In the genomic region with DNA sequence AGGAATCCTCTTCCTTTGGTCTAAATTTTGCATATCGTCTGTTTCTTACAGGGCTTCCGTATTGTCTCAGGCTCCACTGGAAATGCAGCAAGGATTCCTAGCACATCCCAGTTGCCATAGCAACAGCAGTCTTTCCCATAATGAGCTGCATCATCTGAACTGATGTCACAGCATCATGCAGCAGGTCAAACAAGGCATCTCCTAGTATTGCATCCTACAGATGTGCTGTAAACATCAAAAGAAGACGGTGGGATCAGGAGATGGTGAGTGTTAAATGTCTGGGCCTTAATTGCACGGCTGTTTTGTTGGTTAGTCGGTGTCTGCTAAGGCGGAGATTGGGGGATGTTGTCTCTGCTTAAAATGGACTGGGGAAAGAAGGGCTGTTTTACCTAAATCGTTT, we compare ENCODE assay signal across 11 cellular contexts. TPM values are rescaled to one million over a fixed set of nuclear protein-coding genes. Genes with fewer than 3 reads are reported as not detected.
DNase-seq lines count a peak whose midpoint lies in the region; ATAC-seq and TF ChIP-seq lines count a peak whose summit lies in the region.
"Had no signal": no experiment of that assay in that cellular context is flagged by ENCODE, and none has a peak within 500 bp of the region (broad histone marks: within the 10 kb centered on the region; RNA-seq: fewer than 3 reads in every experiment).

A gene with protein sequence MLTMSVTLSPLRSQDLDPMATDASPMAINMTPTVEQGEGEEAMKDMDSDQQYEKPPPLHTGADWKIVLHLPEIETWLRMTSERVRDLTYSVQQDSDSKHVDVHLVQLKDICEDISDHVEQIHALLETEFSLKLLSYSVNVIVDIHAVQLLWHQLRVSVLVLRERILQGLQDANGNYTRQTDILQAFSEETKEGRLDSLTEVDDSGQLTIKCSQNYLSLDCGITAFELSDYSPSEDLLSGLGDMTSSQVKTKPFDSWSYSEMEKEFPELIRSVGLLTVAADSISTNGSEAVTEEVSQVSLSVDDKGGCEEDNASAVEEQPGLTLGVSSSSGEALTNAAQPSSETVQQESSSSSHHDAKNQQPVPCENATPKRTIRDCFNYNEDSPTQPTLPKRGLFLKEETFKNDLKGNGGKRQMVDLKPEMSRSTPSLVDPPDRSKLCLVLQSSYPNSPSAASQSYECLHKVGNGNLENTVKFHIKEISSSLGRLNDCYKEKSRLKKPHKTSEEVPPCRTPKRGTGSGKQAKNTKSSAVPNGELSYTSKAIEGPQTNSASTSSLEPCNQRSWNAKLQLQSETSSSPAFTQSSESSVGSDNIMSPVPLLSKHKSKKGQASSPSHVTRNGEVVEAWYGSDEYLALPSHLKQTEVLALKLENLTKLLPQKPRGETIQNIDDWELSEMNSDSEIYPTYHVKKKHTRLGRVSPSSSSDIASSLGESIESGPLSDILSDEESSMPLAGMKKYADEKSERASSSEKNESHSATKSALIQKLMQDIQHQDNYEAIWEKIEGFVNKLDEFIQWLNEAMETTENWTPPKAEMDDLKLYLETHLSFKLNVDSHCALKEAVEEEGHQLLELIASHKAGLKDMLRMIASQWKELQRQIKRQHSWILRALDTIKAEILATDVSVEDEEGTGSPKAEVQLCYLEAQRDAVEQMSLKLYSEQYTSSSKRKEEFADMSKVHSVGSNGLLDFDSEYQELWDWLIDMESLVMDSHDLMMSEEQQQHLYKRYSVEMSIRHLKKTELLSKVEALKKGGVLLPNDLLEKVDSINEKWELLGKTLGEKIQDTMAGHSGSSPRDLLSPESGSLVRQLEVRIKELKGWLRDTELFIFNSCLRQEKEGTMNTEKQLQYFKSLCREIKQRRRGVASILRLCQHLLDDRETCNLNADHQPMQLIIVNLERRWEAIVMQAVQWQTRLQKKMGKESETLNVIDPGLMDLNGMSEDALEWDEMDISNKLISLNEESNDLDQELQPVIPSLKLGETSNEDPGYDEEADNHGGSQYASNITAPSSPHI (N-terminal part only) (plus strand): TSS at position 153 of the 400 bp plus-strand sequence. CDS start 104,196 bp downstream, outside the sequence.

- H3K4me3 ChIP-seq in GM23338 (no peak within 1 kb of the TSS), parathyroid adenoma (ENCODE audit: low read depth, low read length) (no peak within 1 kb of the TSS), prostate gland (no peak within 1 kb of the TSS)

- H3K4me3 Mint-ChIP-seq in GM23338: no peak within 1 kb of the TSS
- H3K4me3 Mint-ChIP-seq: CD4-positive, CD25-positive, alpha-beta regulatory T cell had no signal

- peaks cover 7% of the 10 kb centered on the region; the same call in 2 of the 3 replicates for H3K4me1 Mint-ChIP-seq in GM23338
- H3K4me1 Mint-ChIP-seq: CD4-positive, CD25-positive, alpha-beta regulatory T cell had no signal

- H3K27me3 Mint-ChIP-seq in GM23338 (ENCODE audit: insufficient read depth, low read depth, poor library complexity): peaks cover 3% of the 10 kb centered on the region
- H3K27me3 Mint-ChIP-seq: CD4-positive, CD25-positive, alpha-beta regulatory T cell had no signal

- no peaks in the 10 kb centered on the region for H3K36me3 Mint-ChIP-seq in GM23338 (ENCODE audit: low read depth)
- H3K36me3 Mint-ChIP-seq: CD4-positive, CD25-positive, alpha-beta regulatory T cell had no signal

- H3K9ac ChIP-seq in parathyroid adenoma: no peak within 1 kb of the TSS

- no peak for TF ChIP-seq POLR2A in prostate gland (IDR thresholded peaks at IDR 0.05)

- intact Hi-C loops in cardiac septum (cut with DNase I): no loop called here
- intact Hi-C loops in prostate gland (cut with DNase I): no loop called here

- DNase-seq in GM23338 (ENCODE audit: low spot score): peak; percentile 50
- DNase-seq in SHP77 (lab: John Stamatoyannopoulos, UW): peak; percentile 53 to 74
- no peak for DNase-seq in cardiac septum (ENCODE audit: low spot score)
- DNase-seq in central memory CD4-positive, alpha-beta T cell: no peak
- no peak for DNase-seq in ecto neural progenitor cell (ENCODE audit: low spot score)
- no peak for DNase-seq in mesenteric fat pad (ENCODE audit: low spot score)
- DNase-seq in prostate gland (ENCODE audit: low spot score): no peak
- DNase-seq: CD4-positive, CD25-positive, alpha-beta regulatory T cell; NK-92 treated with Interleukin-12 subunit alpha and Interleukin-12 subunit beta, amount 100 ng/mL, for 24 hours; T1000 had no signal

- H3K27me3 ChIP-seq in GM23338 (ENCODE audit: insufficient read depth): no peaks in the 10 kb centered on the region
- H3K27me3 ChIP-seq in parathyroid adenoma (ENCODE audit: control insufficient read depth, insufficient read depth, low read length): no peaks in the 10 kb centered on the region
- no peaks in the 10 kb centered on the region for H3K27me3 ChIP-seq in prostate gland (replicated peaks; ENCODE audit: insufficient read depth)

- no peak within 1 kb of the TSS for H2AFZ ChIP-seq in GM23338
- H2AFZ ChIP-seq in parathyroid adenoma: peak within 1 kb of the TSS; percentile 51

- no peaks in the 10 kb centered on the region for H3F3A ChIP-seq in GM23338 (replicated peaks; ENCODE audit: low read depth)

- no peaks in the 10 kb centered on the region for H3K79me2 ChIP-seq in GM23338 (replicated peaks; ENCODE audit: insufficient read depth)
- no peaks in the 10 kb centered on the region for H3K79me2 ChIP-seq in parathyroid adenoma

- ATAC-seq in GM23338: no peak; the same call in 2 of the 3 replicates

- H3K9me2 ChIP-seq in GM23338 (ENCODE audit: insufficient read depth): peaks cover 3% of the 10 kb centered on the region; the same call in 1 of the 2 replicates

- 79% methylated on average over 7 of the region's 7 CpGs for WGBS in prostate gland

- H3K27ac ChIP-seq in GM23338 (ENCODE audit: low read depth) (no peak within 1 kb of the TSS), parathyroid adenoma (peak within 1 kb of the TSS; percentile 31), prostate gland (no peak within 1 kb of the TSS)

- peaks cover 10% of the 10 kb centered on the region; the same call in 1 of the 2 replicates for H3K4me1 ChIP-seq in GM23338 (ENCODE audit: insufficient read depth)
- H3K4me1 ChIP-seq in parathyroid adenoma: peaks cover 4% of the 10 kb centered on the region
- no peaks in the 10 kb centered on the region for H3K4me1 ChIP-seq in prostate gland (replicated peaks)

- no peaks in the 10 kb centered on the region for H3K36me3 ChIP-seq in GM23338 (ENCODE audit: insufficient read depth)
- no peaks in the 10 kb centered on the region for H3K36me3 ChIP-seq in parathyroid adenoma (ENCODE audit: control insufficient read depth, insufficient read depth, low read length)
- no peaks in the 10 kb centered on the region for H3K36me3 ChIP-seq in prostate gland

- no peaks in the 10 kb centered on the region for H3K9me3 Mint-ChIP-seq in GM23338

- H3K9me3 ChIP-seq in parathyroid adenoma (ENCODE audit: control insufficient read depth, low read length) (no peaks in the 10 kb centered on the region), prostate gland (no peaks in the 10 kb centered on the region)

- no peaks in the 10 kb centered on the region for H4K20me1 ChIP-seq in GM23338 (replicated peaks; ENCODE audit: insufficient read depth)

- H3K4me2 ChIP-seq in GM23338 (no peak within 1 kb of the TSS), parathyroid adenoma (ENCODE audit: low read length) (no peak within 1 kb of the TSS)

- peak within 1 kb of the TSS; percentile 57; the same call in 1 of the 2 replicates for H3K27ac Mint-ChIP-seq in GM23338
- H3K27ac Mint-ChIP-seq: CD4-positive, CD25-positive, alpha-beta regulatory T cell had no signal

- no peak for TF ChIP-seq CTCF in GM23338 (conservative IDR thresholded peaks at IDR 0.05; ENCODE audit: low read depth in 2 of 2)
- no peak for TF ChIP-seq CTCF in parathyroid adenoma (IDR thresholded peaks at IDR 0.05)
- TF ChIP-seq CTCF in prostate gland (IDR thresholded peaks at IDR 0.05): no peak

TF ChIP-seq in GM23338, 12 proteins besides CTCF, POLR2A, EP300 and RAD21 (continues in another document):
- no peak for TF ChIP-seq ZNF331 (CRISPR knock-in tag; IDR thresholded peaks at IDR 0.05; ENCODE audit: low read depth)
- no peak for TF ChIP-seq POLR2AphosphoS5 (IDR thresholded peaks at IDR 0.05; ENCODE audit: low read depth)
- TF ChIP-seq JUNB (IDR thresholded peaks at IDR 0.05; ENCODE audit: unreplicated experiment): no peak
- TF ChIP-seq, protein P1, sequence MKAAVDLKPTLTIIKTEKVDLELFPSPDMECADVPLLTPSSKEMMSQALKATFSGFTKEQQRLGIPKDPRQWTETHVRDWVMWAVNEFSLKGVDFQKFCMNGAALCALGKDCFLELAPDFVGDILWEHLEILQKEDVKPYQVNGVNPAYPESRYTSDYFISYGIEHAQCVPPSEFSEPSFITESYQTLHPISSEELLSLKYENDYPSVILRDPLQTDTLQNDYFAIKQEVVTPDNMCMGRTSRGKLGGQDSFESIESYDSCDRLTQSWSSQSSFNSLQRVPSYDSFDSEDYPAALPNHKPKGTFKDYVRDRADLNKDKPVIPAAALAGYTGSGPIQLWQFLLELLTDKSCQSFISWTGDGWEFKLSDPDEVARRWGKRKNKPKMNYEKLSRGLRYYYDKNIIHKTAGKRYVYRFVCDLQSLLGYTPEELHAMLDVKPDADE (IDR thresholded peaks at IDR 0.05): no peak
- no peak for TF ChIP-seq NANOG (IDR thresholded peaks at IDR 0.05; ENCODE audit: borderline replicate concordance)

RNA-seq across cellular contexts. Expression of the gene that starts here (rescaled TPM):
- 0.38 and 0.43 TPM in 2 replicates for total RNA-seq in GM23338 (2014; rRNA removed; shearing (Covaris generic))
- polyA plus RNA-seq in GM23338 (2016; fragmentation: Nextera tagmentation; extraction: Ambion mirVana): 0.16 and 0.42 TPM in 2 replicates
- 249 TPM for total RNA-seq in cardiac septum
- 1.5 TPM for total RNA-seq in mesenteric fat pad
- 1 to 10 TPM; 3.6 to 9.9 TPM for total RNA-seq in prostate gland

Comparison
In these comparisons a context has a peak if more than half of its experiments do, and no peak if none do; other contexts are left out.
1. RNA of the gene that starts here (total RNA-seq): 249 TPM in cardiac septum (single experiment); 3.6 to 9.9 TPM in prostate gland, 1.5 TPM in mesenteric fat pad (single experiment) and 0.38 to 0.43 TPM in GM23338; every median in the first group is over 10 times any median in the second.
2. Peak in DNase-seq in GM23338; RNA of the gene not detected or under 1 TPM.
3. DNase-seq: peak in SHP77 (2 of 2); none in cardiac septum (single experiment), central memory CD4-positive, alpha-beta T cell (single experiment), ecto neural progenitor cell (single experiment), mesenteric fat pad (single experiment) and prostate gland (single experiment).